In the genomic region with DNA sequence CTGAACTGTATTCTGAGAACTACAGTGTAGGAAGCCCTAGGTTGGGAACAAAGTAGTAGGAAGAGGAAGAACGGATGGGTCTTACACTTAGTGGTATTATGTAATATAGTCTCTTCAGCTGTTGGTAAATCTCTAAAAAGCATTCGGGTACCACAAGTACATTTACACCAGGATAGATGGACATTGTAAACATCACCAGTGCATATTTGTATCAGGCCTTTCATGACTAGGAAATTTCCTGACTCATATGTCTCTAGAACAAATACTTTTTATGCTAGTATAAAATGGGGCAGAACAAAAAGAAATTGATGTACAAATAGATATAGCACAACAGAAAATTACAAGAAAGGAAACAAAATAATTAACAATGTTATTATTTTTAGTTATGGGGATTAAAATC, we compare ENCODE assay signal across 37 cellular contexts. TPM values are rescaled to one million over a fixed set of nuclear protein-coding genes. Genes with fewer than 3 reads are reported as not detected.
"Had no signal": no experiment of that assay in that cellular context is flagged by ENCODE, and none has a peak within 500 bp of the region (broad histone marks: within the 10 kb centered on the region; RNA-seq: fewer than 3 reads in every experiment).

No MANE protein-coding gene starts in this region.

- ATAC-seq: effector memory CD8-positive, alpha-beta T cell; gastrocnemius medialis; left cardiac atrium; left ventricle myocardium superior; sciatic nerve; stimulated activated naive B cell treated with anti-CD40 and anti-IgM and Interleukin-4, amounts not matched to agents 10 μg/mL and 1 μg/mL and 100 μg/mL, for 72 hours had no signal

- H3K36me3 Mint-ChIP-seq: activated CD4-positive, alpha-beta memory T cell treated with anti-CD3 and anti-CD28 coated beads for 36 hours; activated naive CD4-positive, alpha-beta T cell treated with anti-CD3 and anti-CD28 coated beads, Interleukin-2, amount 10 ng/mL, durations not matched to agents 7 days and 5 days; activated naive CD8-positive, alpha-beta T cell treated with anti-CD3 and anti-CD28 coated beads, Interleukin-2, amount 10 ng/mL, durations not matched to agents 7 days and 5 days; naive B cell; stimulated activated naive B cell treated with anti-CD40 and anti-IgM and Interleukin-4, amounts not matched to agents 10 μg/mL and 1 μg/mL and 100 μg/mL, for 72 hours had no signal

- H3K9me3 ChIP-seq: gastrocnemius medialis, ovary, stomach, thyroid gland, upper lobe of left lung, vagina had no signal

- H3K36me3 ChIP-seq: gastrocnemius medialis, ovary, stomach, thyroid gland, upper lobe of left lung, vagina had no signal

- H3K4me3 Mint-ChIP-seq: activated CD4-positive, alpha-beta memory T cell treated with anti-CD3 and anti-CD28 coated beads for 36 hours; activated naive CD4-positive, alpha-beta T cell treated with anti-CD3 and anti-CD28 coated beads, Interleukin-2, amount 10 ng/mL, durations not matched to agents 7 days and 5 days; activated naive CD8-positive, alpha-beta T cell treated with anti-CD3 and anti-CD28 coated beads, Interleukin-2, amount 10 ng/mL, durations not matched to agents 7 days and 5 days; activated T-helper 1 cell treated with anti-CD3 and anti-CD28 coated beads, Interleukin-12 subunit alpha, Interleukin-12 subunit beta, Interleukin-2, Interleukin-4 antibody, amounts not matched to agents 30 ng/mL and 10 ng/mL and 1 ng/mL, durations not matched to agents 14 hours and 24 hours and 36 hours; effector memory CD8-positive, alpha-beta T cell; naive B cell; stimulated activated naive B cell treated with anti-CD40 and anti-IgM and Interleukin-4, amounts not matched to agents 10 μg/mL and 1 μg/mL and 100 μg/mL, for 72 hours had no signal

- H3K27ac ChIP-seq: coronary artery, gastrocnemius medialis, ovary, stomach, thyroid gland, upper lobe of left lung, vagina had no signal

- H3K4me1 Mint-ChIP-seq: activated naive CD4-positive, alpha-beta T cell treated with anti-CD3 and anti-CD28 coated beads, Interleukin-2, amount 10 ng/mL, durations not matched to agents 7 days and 5 days; activated naive CD8-positive, alpha-beta T cell treated with anti-CD3 and anti-CD28 coated beads, Interleukin-2, amount 10 ng/mL, durations not matched to agents 7 days and 5 days; naive B cell; stimulated activated naive B cell treated with anti-CD40 and anti-IgM and Interleukin-4, amounts not matched to agents 10 μg/mL and 1 μg/mL and 100 μg/mL, for 72 hours had no signal

- H3K27me3 ChIP-seq: gastrocnemius medialis, ovary, stomach, thyroid gland, upper lobe of left lung, vagina had no signal

- H3K27me3 Mint-ChIP-seq: activated naive CD8-positive, alpha-beta T cell treated with anti-CD3 and anti-CD28 coated beads, Interleukin-2, amount 10 ng/mL, durations not matched to agents 7 days and 5 days; naive B cell; progenitor cell of endocrine pancreas had no signal

- H3K27ac Mint-ChIP-seq: activated CD4-positive, alpha-beta memory T cell treated with anti-CD3 and anti-CD28 coated beads for 36 hours; activated naive CD4-positive, alpha-beta T cell treated with anti-CD3 and anti-CD28 coated beads, Interleukin-2, amount 10 ng/mL, durations not matched to agents 7 days and 5 days; activated naive CD8-positive, alpha-beta T cell treated with anti-CD3 and anti-CD28 coated beads, Interleukin-2, amount 10 ng/mL, durations not matched to agents 7 days and 5 days; activated T-helper 1 cell treated with anti-CD3 and anti-CD28 coated beads, Interleukin-12 subunit alpha, Interleukin-12 subunit beta, Interleukin-2, Interleukin-4 antibody, amounts not matched to agents 30 ng/mL and 10 ng/mL and 1 ng/mL, durations not matched to agents 14 hours and 24 hours and 36 hours; effector memory CD8-positive, alpha-beta T cell; naive B cell; progenitor cell of endocrine pancreas; stimulated activated naive B cell treated with anti-CD40 and anti-IgM and Interleukin-4, amounts not matched to agents 10 μg/mL and 1 μg/mL and 100 μg/mL, for 72 hours had no signal

- H3K9me3 Mint-ChIP-seq: activated CD4-positive, alpha-beta memory T cell treated with anti-CD3 and anti-CD28 coated beads for 36 hours; activated naive CD4-positive, alpha-beta T cell treated with anti-CD3 and anti-CD28 coated beads, Interleukin-2, amount 10 ng/mL, durations not matched to agents 7 days and 5 days; activated naive CD8-positive, alpha-beta T cell treated with anti-CD3 and anti-CD28 coated beads, Interleukin-2, amount 10 ng/mL, durations not matched to agents 7 days and 5 days; activated T-helper 1 cell treated with anti-CD3 and anti-CD28 coated beads, Interleukin-12 subunit alpha, Interleukin-12 subunit beta, Interleukin-2, Interleukin-4 antibody, amounts not matched to agents 30 ng/mL and 10 ng/mL and 1 ng/mL, durations not matched to agents 14 hours and 24 hours and 36 hours; effector memory CD8-positive, alpha-beta T cell; stimulated activated naive B cell treated with anti-CD40 and anti-IgM and Interleukin-4, amounts not matched to agents 10 μg/mL and 1 μg/mL and 100 μg/mL, for 72 hours had no signal

- H3K4me3 ChIP-seq: coronary artery, gastrocnemius medialis, ovary, smooth muscle cell, stomach, thyroid gland, upper lobe of left lung, vagina had no signal

- DNase-seq: activated CD4-positive, alpha-beta memory T cell treated with anti-CD3 and anti-CD28 coated beads for 36 hours; activated CD4-positive, alpha-beta T cell treated with anti-CD3 and anti-CD28 coated beads for 4 hours; activated CD4-positive, CD25-positive, alpha-beta regulatory T cell; activated CD8-positive, alpha-beta memory T cell treated with anti-CD3 and anti-CD28 coated beads, Interleukin-2, amount 50 U/mL, for 4 hours; activated gamma-delta T cell; activated naive CD4-positive, alpha-beta T cell treated with anti-CD3 and anti-CD28 coated beads, Interleukin-2, amount 10 ng/mL, durations not matched to agents 7 days and 5 days; activated naive CD8-positive, alpha-beta T cell treated with anti-CD3 and anti-CD28 coated beads, Interleukin-2, amount 10 ng/mL, durations not matched to agents 7 days and 5 days; activated T-cell treated with anti-CD3 and anti-CD28 coated beads, Interleukin-2, amount 50 U/mL, for 1 hour; cerebellar nuclear complex; effector memory CD8-positive, alpha-beta T cell; erythroblast; gastrocnemius medialis; glutamatergic neuron; left cardiac atrium; left ventricle myocardium superior; naive B cell; ovary; retina; stimulated activated CD4-positive, alpha-beta T cell treated with anti-CD3 and anti-CD28 coated beads, Interleukin-1b, Interleukin-23, amount 100 ng/mL, for 48 hours; stimulated activated CD4-positive, alpha-beta T cell treated with anti-CD3 and anti-CD28 coated beads, Interleukin-4, amount 100 ng/mL, for 4 hours; stimulated activated CD8-positive, alpha-beta memory T cell treated with anti-CD3 and anti-CD28 coated beads, Interleukin-4, amount 100 ng/mL, for 48 hours; stimulated activated naive B cell treated with anti-CD40 and anti-IgM and Interleukin-4, amounts not matched to agents 10 μg/mL and 1 μg/mL and 100 μg/mL, for 72 hours; stomach; thyroid gland; upper lobe of left lung had no signal

- H3K4me1 ChIP-seq: gastrocnemius medialis, stomach, thyroid gland, upper lobe of left lung, vagina had no signal

RNA-seq across cellular contexts. Expression of a gene that starts 21.5 kb away (rescaled TPM):
- total RNA-seq: activated CD4-positive, alpha-beta memory T cell treated with anti-CD3 and anti-CD28 coated beads for 36 hours; activated CD8-positive, alpha-beta memory T cell treated with anti-CD3 and anti-CD28 coated beads for 36 hours; activated naive CD8-positive, alpha-beta T cell treated with anti-CD3 and anti-CD28 coated beads, Interleukin-2, amount 10 ng/mL, durations not matched to agents 7 days and 5 days; activated T-helper 1 cell treated with anti-CD3 and anti-CD28 coated beads, Interleukin-12 subunit alpha, Interleukin-12 subunit beta, Interleukin-2, Interleukin-4 antibody, amounts not matched to agents 30 ng/mL and 10 ng/mL and 1 ng/mL, durations not matched to agents 14 hours and 24 hours and 36 hours; gastrocnemius medialis; left cardiac atrium; left ventricle myocardium superior; lung microvascular endothelial cell; mucosa of gallbladder; ovary; progenitor cell of endocrine pancreas; sciatic nerve; smooth muscle cell; stomach; T-helper 1 cell treated with Interleukin-12 subunit alpha and Interleukin-12 subunit beta and Interleukin-4 antibody, amounts not matched to agents 30 ng/mL and 1 ng/mL, for 36 hours; thyroid gland; upper lobe of left lung; vagina had no signal
- polyA plus RNA-seq: keratinocyte, neural cell, ovary, smooth muscle cell, stomach had no signal

RNA-seq across cellular contexts. Expression of a gene that starts 23.9 kb away (rescaled TPM):
- total RNA-seq: activated CD4-positive, alpha-beta memory T cell treated with anti-CD3 and anti-CD28 coated beads for 36 hours; activated CD8-positive, alpha-beta memory T cell treated with anti-CD3 and anti-CD28 coated beads for 36 hours; activated naive CD8-positive, alpha-beta T cell treated with anti-CD3 and anti-CD28 coated beads, Interleukin-2, amount 10 ng/mL, durations not matched to agents 7 days and 5 days; activated T-helper 1 cell treated with anti-CD3 and anti-CD28 coated beads, Interleukin-12 subunit alpha, Interleukin-12 subunit beta, Interleukin-2, Interleukin-4 antibody, amounts not matched to agents 30 ng/mL and 10 ng/mL and 1 ng/mL, durations not matched to agents 14 hours and 24 hours and 36 hours; gastrocnemius medialis; left cardiac atrium; left ventricle myocardium superior; lung microvascular endothelial cell; mucosa of gallbladder; ovary; progenitor cell of endocrine pancreas; sciatic nerve; smooth muscle cell; T-helper 1 cell treated with Interleukin-12 subunit alpha and Interleukin-12 subunit beta and Interleukin-4 antibody, amounts not matched to agents 30 ng/mL and 1 ng/mL, for 36 hours; thyroid gland; upper lobe of left lung; vagina had no signal
- polyA plus RNA-seq: keratinocyte, neural cell, ovary, smooth muscle cell, stomach had no signal

RNA-seq across cellular contexts. Expression of a gene that starts 43.6 kb away (rescaled TPM):
- total RNA-seq: activated CD4-positive, alpha-beta memory T cell treated with anti-CD3 and anti-CD28 coated beads for 36 hours; activated CD8-positive, alpha-beta memory T cell treated with anti-CD3 and anti-CD28 coated beads for 36 hours; activated naive CD8-positive, alpha-beta T cell treated with anti-CD3 and anti-CD28 coated beads, Interleukin-2, amount 10 ng/mL, durations not matched to agents 7 days and 5 days; activated T-helper 1 cell treated with anti-CD3 and anti-CD28 coated beads, Interleukin-12 subunit alpha, Interleukin-12 subunit beta, Interleukin-2, Interleukin-4 antibody, amounts not matched to agents 30 ng/mL and 10 ng/mL and 1 ng/mL, durations not matched to agents 14 hours and 24 hours and 36 hours; gastrocnemius medialis; left cardiac atrium; left ventricle myocardium superior; lung microvascular endothelial cell; mucosa of gallbladder; ovary; progenitor cell of endocrine pancreas; sciatic nerve; smooth muscle cell; stomach; T-helper 1 cell treated with Interleukin-12 subunit alpha and Interleukin-12 subunit beta and Interleukin-4 antibody, amounts not matched to agents 30 ng/mL and 1 ng/mL, for 36 hours; thyroid gland; upper lobe of left lung; vagina had no signal
- polyA plus RNA-seq: keratinocyte, neural cell, ovary, smooth muscle cell, stomach had no signal
